In the genomic region with DNA sequence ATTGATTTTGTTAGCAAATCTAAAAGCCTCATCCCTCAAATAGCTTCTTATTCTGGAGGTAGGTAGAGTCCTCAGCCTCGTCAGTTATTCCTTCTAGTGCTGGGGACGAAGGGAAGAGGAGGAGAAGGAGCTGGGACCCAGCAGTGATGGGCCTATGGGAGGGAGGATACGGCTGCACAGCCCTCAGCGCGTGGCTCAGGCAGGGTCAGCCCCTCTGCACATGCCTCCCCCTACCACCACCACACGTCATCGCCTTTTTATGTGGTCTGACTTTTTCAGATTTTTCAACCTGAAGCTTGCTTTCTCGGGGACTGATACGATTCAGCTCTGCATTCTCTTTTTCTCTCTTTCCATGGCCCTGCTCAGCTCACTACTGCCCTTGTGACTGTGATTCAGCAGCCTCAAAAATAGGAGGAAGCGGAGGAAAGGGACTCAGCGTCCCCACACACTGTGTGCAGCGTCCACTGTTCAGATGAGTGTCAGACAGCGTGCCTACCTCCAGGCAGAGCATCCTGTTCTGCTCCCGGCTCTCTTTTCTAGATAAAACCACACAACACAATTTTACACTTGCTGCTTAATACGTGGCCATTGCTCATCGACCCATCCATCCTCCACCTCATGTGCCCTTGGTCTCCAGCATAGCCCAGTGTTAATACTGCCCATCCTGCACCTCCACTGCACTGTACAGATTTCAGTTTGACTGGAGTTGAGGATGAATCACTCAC, we compare ENCODE assay signal across 16 cellular contexts. TPM values are rescaled to one million over a fixed set of nuclear protein-coding genes. Genes with fewer than 3 reads are reported as not detected.
DNase-seq lines count a peak whose midpoint lies in the region; ATAC-seq and TF ChIP-seq lines count a peak whose summit lies in the region.
"Had no signal": no experiment of that assay in that cellular context is flagged by ENCODE, and none has a peak within 500 bp of the region (broad histone marks: within the 10 kb centered on the region; RNA-seq: fewer than 3 reads in every experiment).

No MANE protein-coding gene starts in this region.

- H3K4me3 ChIP-seq in SK-N-SH (ENCODE audit: low read depth in 2 of 2, low read length in 1 of 2) (no peak overlapping the region), PC-3 (ENCODE audit: low read length) (no peak overlapping the region), dorsolateral prefrontal cortex (no peak overlapping the region)

- H3K4me1 ChIP-seq in SK-N-SH (ENCODE audit: control insufficient read depth in 1 of 2, insufficient read depth in 2 of 2, low read depth in 1 of 2, low read length in 1 of 2) (no peaks in the 10 kb centered on the region), PC-3 (ENCODE audit: insufficient read depth, low read length) (no peaks in the 10 kb centered on the region), foreskin keratinocyte (no peaks in the 10 kb centered on the region)

- H3K9me3 ChIP-seq in SK-N-SH (no peaks in the 10 kb centered on the region), PC-3 (ENCODE audit: low read length) (no peaks in the 10 kb centered on the region)

- no peaks in the 10 kb centered on the region for H4K20me1 ChIP-seq in SK-N-SH (ENCODE audit: insufficient read depth)
- H4K20me1 ChIP-seq in PC-3 (ENCODE audit: low read length): no peaks in the 10 kb centered on the region

- H3K36me3 ChIP-seq in SK-N-SH (replicated peaks in 1 of 2; ENCODE audit: control insufficient read depth in 1 of 2, insufficient read depth in 2 of 2, low read length in 1 of 2) (no peaks in the 10 kb centered on the region), PC-3 (ENCODE audit: low read depth, low read length) (no peaks in the 10 kb centered on the region)

- H3K27ac ChIP-seq in SK-N-SH (ENCODE audit: low read depth in 2 of 2, low read length in 1 of 2) (no peak overlapping the region), PC-3 (ENCODE audit: low read length) (no peak overlapping the region), dorsolateral prefrontal cortex (peak overlapping the region in 51 of 59 donors; percentile 17 to 89 (median 68)), foreskin keratinocyte (no peak overlapping the region)

- H3K9ac ChIP-seq in SK-N-SH: no peak overlapping the region
- no peak overlapping the region for H3K9ac ChIP-seq in PC-3 (ENCODE audit: low read length)

- intact Hi-C loops in PC-3 (cut with micrococcal nuclease): no loop called here
- intact Hi-C loops in dorsolateral prefrontal cortex (cut with DNase I): no loop called here
- intact Hi-C loops in sciatic nerve (cut with DNase I): no loop called here

- TF ChIP-seq CTCF in SK-N-SH (IDR thresholded peaks at IDR 0.05): no peak
- TF ChIP-seq CTCF in PC-3 (conservative IDR thresholded peaks at IDR 0.05; ENCODE audit: low read depth, low read length): no peak
- TF ChIP-seq CTCF in dorsolateral prefrontal cortex (IDR thresholded peaks at IDR 0.05 in 54 of 56, conservative IDR thresholded peaks at IDR 0.05 in 2 of 56; ENCODE audit: low read depth in 1 of 56, partially characterized antibody in 56 of 56): no peak
- no peak for TF ChIP-seq CTCF in foreskin keratinocyte (conservative IDR thresholded peaks at IDR 0.05)

- 21% methylated on average over 16 of the region's 16 CpGs for WGBS in SK-N-SH (ENCODE audit: low lambda C conversion rate)

- BruUV-seq in PC-3 (replicated peaks; lab: Mats Ljungman, UMichigan): no TSS peak

- POLR2A ChIA-PET in SK-N-SH (lab: Yijun Ruan, JAX): no interaction called here
- POLR2A ChIA-PET in PC-3 (lab: Charles Lee; ENCODE audit: unreplicated experiment): no interaction called here

- no peaks in the 10 kb centered on the region for H3K79me2 ChIP-seq in SK-N-SH (ENCODE audit: insufficient read depth)
- H3K79me2 ChIP-seq in PC-3 (ENCODE audit: low read length): no peaks in the 10 kb centered on the region

- ATAC-seq in SK-N-SH treated with all-trans-retinoic acid at 6 μM for 48 hours (peak; percentile 31), PC-3 (peak; percentile 43; the same call in 1 of the 2 replicates), sciatic nerve (peak; percentile 45), foreskin keratinocyte (no peak)
- ATAC-seq: stimulated activated memory B cell treated with anti-CD40 and anti-IgM and Interleukin-4, amounts not matched to agents 10 μg/mL and 1 μg/mL and 100 μg/mL, for 72 hours had no signal

- H3K9me2 ChIP-seq in SK-N-SH (no peaks in the 10 kb centered on the region), PC-3 (replicated peaks; ENCODE audit: low read length) (no peaks in the 10 kb centered on the region)

- no peak overlapping the region for H3K4me2 ChIP-seq in SK-N-SH
- H3K4me2 ChIP-seq in PC-3 (ENCODE audit: low read length): no peak overlapping the region

- H3F3A ChIP-seq in SK-N-SH (replicated peaks; ENCODE audit: insufficient read depth) (no peaks in the 10 kb centered on the region), PC-3 (ENCODE audit: low read length, unreplicated experiment) (no peaks in the 10 kb centered on the region)

- no peak for DNase-seq in SK-N-SH
- no peak for DNase-seq in PC-3
- DNase-seq in dorsolateral prefrontal cortex: peak in 7 of 10 donors; percentile 42 to 80 (median 60)
- DNase-seq in sciatic nerve (ENCODE audit: low spot score): no peak
- DNase-seq in ureter (ENCODE audit: low spot score): no peak
- DNase-seq in NCI-H146 treated with DMSO at 0.1 percent for 48 hours (lab: John Stamatoyannopoulos, UW; ENCODE audit: unreplicated experiment): no peak
- DNase-seq in foreskin keratinocyte: no peak
- DNase-seq: 8988T, NCI-H1417 had no signal

- no peak for TF ChIP-seq EP300 in SK-N-SH (IDR thresholded peaks at IDR 0.05; ENCODE audit: borderline replicate concordance in 1 of 2, low read depth in 1 of 2, low read length in 1 of 2)

- no peak for TF ChIP-seq RAD21 in SK-N-SH (IDR thresholded peaks at IDR 0.05; ENCODE audit: low read length)

- CTCF ChIA-PET in SK-N-SH (lab: Yijun Ruan, JAX) (interaction anchor here (0.9 kb wide), 1 partner anchor 84 kb away, joined by 3 read pairs; no protein-coding TSS in a partner anchor), PC-3 (lab: Charles Lee) (no interaction called here)

- no peak overlapping the region for H2AFZ ChIP-seq in SK-N-SH (ENCODE audit: low read depth)
- H2AFZ ChIP-seq in PC-3 (ENCODE audit: low read length): no peak overlapping the region

- H3K27me3 ChIP-seq in SK-N-SH (ENCODE audit: insufficient read depth): no peaks in the 10 kb centered on the region; the same call in 1 of the 2 replicates
- peaks cover 51% of the 10 kb centered on the region for H3K27me3 ChIP-seq in PC-3 (ENCODE audit: low read length)
- H3K27me3 ChIP-seq in dorsolateral prefrontal cortex: peaks cover 0 to 4% (median 0%) of the 10 kb centered on the region in 45 donors
- peaks cover 3% of the 10 kb centered on the region for H3K27me3 ChIP-seq in foreskin keratinocyte

TF ChIP-seq in SK-N-SH treated with all-trans-retinoic acid at 6 μM for 48 hours, 23 proteins besides CTCF, POLR2A, EP300 and RAD21 (continues in another document):
- TF ChIP-seq ZFP3 (CRISPR knock-in tag; IDR thresholded peaks at IDR 0.05): no peak
- no peak for TF ChIP-seq BACH2 (CRISPR knock-in tag; IDR thresholded peaks at IDR 0.05; ENCODE audit: borderline replicate concordance)
- no peak for TF ChIP-seq GLIS3 (CRISPR knock-in tag; IDR thresholded peaks at IDR 0.05)
- TF ChIP-seq, protein P1, sequence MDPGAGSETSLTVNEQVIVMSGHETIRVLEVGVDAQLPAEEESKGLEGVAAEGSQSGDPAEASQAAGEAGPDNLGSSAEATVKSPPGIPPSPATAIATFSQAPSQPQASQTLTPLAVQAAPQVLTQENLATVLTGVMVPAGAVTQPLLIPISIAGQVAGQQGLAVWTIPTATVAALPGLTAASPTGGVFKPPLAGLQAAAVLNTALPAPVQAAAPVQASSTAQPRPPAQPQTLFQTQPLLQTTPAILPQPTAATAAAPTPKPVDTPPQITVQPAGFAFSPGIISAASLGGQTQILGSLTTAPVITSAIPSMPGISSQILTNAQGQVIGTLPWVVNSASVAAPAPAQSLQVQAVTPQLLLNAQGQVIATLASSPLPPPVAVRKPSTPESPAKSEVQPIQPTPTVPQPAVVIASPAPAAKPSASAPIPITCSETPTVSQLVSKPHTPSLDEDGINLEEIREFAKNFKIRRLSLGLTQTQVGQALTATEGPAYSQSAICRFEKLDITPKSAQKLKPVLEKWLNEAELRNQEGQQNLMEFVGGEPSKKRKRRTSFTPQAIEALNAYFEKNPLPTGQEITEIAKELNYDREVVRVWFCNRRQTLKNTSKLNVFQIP (CRISPR knock-in tag; IDR thresholded peaks at IDR 0.05; ENCODE audit: borderline replicate concordance, low read depth): no peak

TF ChIP-seq in SK-N-SH, 30 proteins besides CTCF, POLR2A, EP300 and RAD21 (continues in another document):
- TF ChIP-seq TAF1 (IDR thresholded peaks at IDR 0.05; ENCODE audit: borderline replicate concordance, low read depth, low read length): no peak
- no peak for TF ChIP-seq POLR2AphosphoS5 (IDR thresholded peaks at IDR 0.05; ENCODE audit: low read depth, low read length)
- TF ChIP-seq SMC3 (IDR thresholded peaks at IDR 0.05; ENCODE audit: low read depth, low read length): no peak
- no peak for TF ChIP-seq RFX5 (IDR thresholded peaks at IDR 0.05; ENCODE audit: low read length)
- TF ChIP-seq NRF1 (IDR thresholded peaks at IDR 0.05; ENCODE audit: low read depth, low read length): no peak
- no peak for TF ChIP-seq CHD2 (IDR thresholded peaks at IDR 0.05; ENCODE audit: low read length, partially characterized antibody)
- TF ChIP-seq, protein P2, sequence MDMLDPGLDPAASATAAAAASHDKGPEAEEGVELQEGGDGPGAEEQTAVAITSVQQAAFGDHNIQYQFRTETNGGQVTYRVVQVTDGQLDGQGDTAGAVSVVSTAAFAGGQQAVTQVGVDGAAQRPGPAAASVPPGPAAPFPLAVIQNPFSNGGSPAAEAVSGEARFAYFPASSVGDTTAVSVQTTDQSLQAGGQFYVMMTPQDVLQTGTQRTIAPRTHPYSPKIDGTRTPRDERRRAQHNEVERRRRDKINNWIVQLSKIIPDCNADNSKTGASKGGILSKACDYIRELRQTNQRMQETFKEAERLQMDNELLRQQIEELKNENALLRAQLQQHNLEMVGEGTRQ (IDR thresholded peaks at IDR 0.05; ENCODE audit: borderline replicate concordance, low read depth, low read length): no peak
- TF ChIP-seq MXI1 (IDR thresholded peaks at IDR 0.05; ENCODE audit: low read depth, low read length): no peak

RNA-seq across cellular contexts. Expression of gene OR2B11, which starts 0.8 kb away (rescaled TPM):
- polyA plus RNA-seq in SK-N-SH (2012; rRNA removed): not detected in 2 replicates
- not detected in 2 replicates for polyA plus RNA-seq in SK-N-SH (2012; cell fraction: cytosol; rRNA removed)
- polyA plus RNA-seq in SK-N-SH (2012; cell fraction: nucleus; rRNA removed): not detected in 2 replicates
- total RNA-seq in PC-3 (2014; rRNA removed): not detected in 2 replicates
- not detected for total RNA-seq in dorsolateral prefrontal cortex
- not detected for total RNA-seq in sciatic nerve
- not detected for total RNA-seq in ureter
- not detected in 2 replicates for total RNA-seq in foreskin keratinocyte
- not detected in 2 replicates for polyA plus RNA-seq in foreskin keratinocyte
- total RNA-seq: CD8-positive, alpha-beta memory T cell; frontal cortex; mesothelial cell of epicardium; NCI-H460; posterior vena cava had no signal
- polyA plus RNA-seq: CD8-positive, alpha-beta memory T cell had no signal

RNA-seq across cellular contexts. Expression of gene NLRP3, which starts 41.1 kb away (rescaled TPM):
- 0.62 and 0.87 TPM in 2 replicates for polyA plus RNA-seq in SK-N-SH (2012; rRNA removed)
- polyA plus RNA-seq in SK-N-SH (2012; cell fraction: cytosol; rRNA removed): 0.54 and 0.85 TPM in 2 replicates
- 1.3 and 2.2 TPM in 2 replicates for polyA plus RNA-seq in SK-N-SH (2012; cell fraction: nucleus; rRNA removed)
- 0.35 and 0.40 TPM in 2 replicates for total RNA-seq in PC-3 (2014; rRNA removed)
- 1 to 10 TPM; 1.7 to 9.7 (median 4.3) TPM for total RNA-seq in dorsolateral prefrontal cortex
- total RNA-seq in sciatic nerve: 6.6 TPM
- 1.9 TPM for total RNA-seq in ureter
- total RNA-seq in foreskin keratinocyte: 0.03 and 0.04 TPM in 2 replicates
- 0.06 TPM in 2 replicates for polyA plus RNA-seq in foreskin keratinocyte
- total RNA-seq: NCI-H460 had no signal

Comparison
In these comparisons a context has a peak if more than half of its experiments do, and no peak if none do; other contexts are left out.
1. DNase-seq: peak in dorsolateral prefrontal cortex (7 of 10); none in SK-N-SH (single experiment), PC-3 (single experiment), sciatic nerve (single experiment), ureter (single experiment), NCI-H146 treated with DMSO at 0.1 percent for 48 hours (single experiment) and foreskin keratinocyte (0 of 2).
2. H3K27ac ChIP-seq: peak in dorsolateral prefrontal cortex (51 of 59); none in SK-N-SH (0 of 2), PC-3 (single experiment) and foreskin keratinocyte (single experiment).